In genomic region chr1:108717774-108718316, GRCh38 we compare ENCODE assay signal across 23 cellular contexts. TPM values are rescaled to one million over a fixed set of nuclear protein-coding genes. Genes with fewer than 3 reads are reported as not detected.
DNase-seq lines count a peak whose midpoint lies in the region; ATAC-seq and TF ChIP-seq lines count a peak whose summit lies in the region.
"Had no signal": no experiment of that assay in that cellular context is flagged by ENCODE, and none has a peak within 500 bp of the region (broad histone marks: within the 10 kb centered on the region; RNA-seq: fewer than 3 reads in every experiment).

No MANE protein-coding gene starts in this region.

- no peak overlapping the region for H3K4me3 ChIP-seq in GM23338
- H3K4me3 ChIP-seq: A549, HAP-1 had no signal

- H4K20me1 ChIP-seq in GM23338 (replicated peaks; ENCODE audit: insufficient read depth), result no peaks in the 10 kb centered on the region

- peaks cover 13% of the 10 kb centered on the region for H3K9me2 ChIP-seq in GM23338 (ENCODE audit: insufficient read depth)
- H3K9me2 ChIP-seq: SK-N-SH had no signal

- H3F3A ChIP-seq in GM23338 (replicated peaks; ENCODE audit: low read depth), result no peaks in the 10 kb centered on the region

- H3K27me3 ChIP-seq in GM23338 (ENCODE audit: insufficient read depth), result no peaks in the 10 kb centered on the region

- peaks cover 33% of the 10 kb centered on the region for H3K4me1 Mint-ChIP-seq in GM23338
- H3K4me1 Mint-ChIP-seq: CD4-positive, alpha-beta memory T cell; IgD-negative memory B cell had no signal

- H3K4me2 ChIP-seq in GM23338, result no peak overlapping the region
- H3K4me2 ChIP-seq: A549, SK-N-SH had no signal

- H3K36me3 ChIP-seq in GM23338 (ENCODE audit: insufficient read depth), result no peaks in the 10 kb centered on the region
- H3K36me3 ChIP-seq: HAP-1 had no signal

- peaks cover 13% of the 10 kb centered on the region for H3K4me1 ChIP-seq in GM23338 (ENCODE audit: insufficient read depth)
- H3K4me1 ChIP-seq: HAP-1 had no signal

- no peak for DNase-seq in GM23338 (ENCODE audit: low spot score)
- peak; percentile 74 for DNase-seq in inferior parietal cortex (ENCODE audit: extremely low spot score)
- peak in 6 of 49 donors; percentile 8 to 21 (median 15) for DNase-seq in substantia nigra (lab: John Stamatoyannopoulos, UW)
- DNase-seq in NCI-H1092 (lab: John Stamatoyannopoulos, UW), result no peak
- DNase-seq: Caco-2; CD4-positive, alpha-beta memory T cell; DMS 273 treated with DMSO at 0.1 percent for 48 hours; DMS79 treated with DMSO at 0.1 percent for 48 hours; NCI-H1105 treated with DMSO at 0.1 percent for 48 hours; NCI-H2081 treated with DMSO at 0.1 percent for 48 hours; NCI-H226; NCI-H510A treated with DMSO at 0.1 percent for 48 hours; NCI-H748 treated with DMSO at 0.1 percent for 48 hours; SIG-M5; SK-N-SH had no signal

- peaks cover 3% of the 10 kb centered on the region for H3K27me3 Mint-ChIP-seq in GM23338 (ENCODE audit: insufficient read depth, low read depth, poor library complexity)

- H3K27ac ChIP-seq in GM23338 (ENCODE audit: low read depth) (no peak overlapping the region), angular gyrus (ENCODE audit: low read depth, low read length) (peak overlapping the region; percentile 65), substantia nigra (ENCODE audit: low read depth, low read length, poor library complexity, severe bottlenecking) (peak overlapping the region; percentile 68)
- H3K27ac ChIP-seq: A549 had no signal

- H3K79me2 ChIP-seq in GM23338 (replicated peaks; ENCODE audit: insufficient read depth), result no peaks in the 10 kb centered on the region

- H3K36me3 Mint-ChIP-seq in GM23338 (ENCODE audit: low read depth), result no peaks in the 10 kb centered on the region
- H3K36me3 Mint-ChIP-seq: CD4-positive, alpha-beta memory T cell had no signal

- no peak for TF ChIP-seq CTCF in GM23338 (conservative IDR thresholded peaks at IDR 0.05; ENCODE audit: low read depth in 2 of 2)

- H3K27ac Mint-ChIP-seq in GM23338, result no peak overlapping the region
- H3K27ac Mint-ChIP-seq: CD4-positive, alpha-beta memory T cell; IgD-negative memory B cell had no signal

- no peaks in the 10 kb centered on the region for H3K9me3 Mint-ChIP-seq in GM23338
- H3K9me3 Mint-ChIP-seq: IgD-negative memory B cell had no signal

- peak overlapping the region; percentile 58; the same call in 1 of the 2 replicates for H2AFZ ChIP-seq in GM23338

- H3K4me3 Mint-ChIP-seq in GM23338, result no peak overlapping the region
- H3K4me3 Mint-ChIP-seq: CD4-positive, alpha-beta memory T cell; IgD-negative memory B cell had no signal

- no peak for ATAC-seq in GM23338
- no peak for ATAC-seq in GM21526 (IDR thresholded peaks at IDR 0.05; ENCODE audit: low FRiP score, unreplicated experiment)
- no peak for ATAC-seq in HG03565 (IDR thresholded peaks at IDR 0.05; ENCODE audit: unreplicated experiment)
- ATAC-seq: A549, Panc1 had no signal

TF ChIP-seq in GM23338, 12 proteins besides CTCF, POLR2A, EP300 and RAD21 (continues in another document):
- TF ChIP-seq EZH2phosphoT487 (IDR thresholded peaks at IDR 0.05; ENCODE audit: unreplicated experiment) (no peak), NANOG (IDR thresholded peaks at IDR 0.05; ENCODE audit: borderline replicate concordance) (no peak), JUNB (IDR thresholded peaks at IDR 0.05; ENCODE audit: unreplicated experiment) (no peak), REST (IDR thresholded peaks at IDR 0.05; ENCODE audit: unreplicated experiment) (no peak), CREB1 (CRISPR knock-in tag; IDR thresholded peaks at IDR 0.05; ENCODE audit: low read depth) (no peak), ZNF331 (CRISPR knock-in tag; IDR thresholded peaks at IDR 0.05; ENCODE audit: low read depth) (no peak), EZH2 (IDR thresholded peaks at IDR 0.05; ENCODE audit: low read depth, unreplicated experiment) (no peak), ZNF114 (CRISPR knock-in tag; IDR thresholded peaks at IDR 0.05) (no peak)

RNA-seq across cellular contexts. Expression of gene FNDC7, which starts 5.1 kb away (rescaled TPM):
- total RNA-seq in GM23338 (2014; rRNA removed; shearing (Covaris generic)), result 0.28 TPM in 1 of 2 replicates, not detected in the other
- polyA plus RNA-seq in GM23338 (2016; fragmentation: Nextera tagmentation; extraction: Ambion mirVana), result 0.06 TPM in 1 of 2 replicates, not detected in the other
- total RNA-seq: Caco-2 had no signal
- polyA plus RNA-seq: A549, BJ, IgD-negative memory B cell had no signal

RNA-seq across cellular contexts. Expression of gene PRPF38B, which starts 25.7 kb away (rescaled TPM):
- 32.3 and 40.5 TPM in 2 replicates for total RNA-seq in GM23338 (2014; rRNA removed; shearing (Covaris generic))
- 74.2 and 86.4 TPM in 2 replicates for polyA plus RNA-seq in GM23338 (2016; fragmentation: Nextera tagmentation; extraction: Ambion mirVana)

RNA-seq across cellular contexts. Expression of gene STXBP3, which starts 28.6 kb away (rescaled TPM):
- total RNA-seq in GM23338 (2014; rRNA removed; shearing (Covaris generic)), result 34.0 and 37.4 TPM in 2 replicates
- 24.5 and 28.5 TPM in 2 replicates for polyA plus RNA-seq in GM23338 (2016; fragmentation: Nextera tagmentation; extraction: Ambion mirVana)

RNA-seq across cellular contexts. Expression of gene HENMT1, which starts 57.0 kb away (rescaled TPM):
- total RNA-seq in GM23338 (2014; rRNA removed; shearing (Covaris generic)), result 7.0 and 9.7 TPM in 2 replicates
- 4.2 and 4.7 TPM in 2 replicates for polyA plus RNA-seq in GM23338 (2016; fragmentation: Nextera tagmentation; extraction: Ambion mirVana)
